ENCODE assay signal across 25 cellular contexts in the genomic region with DNA sequence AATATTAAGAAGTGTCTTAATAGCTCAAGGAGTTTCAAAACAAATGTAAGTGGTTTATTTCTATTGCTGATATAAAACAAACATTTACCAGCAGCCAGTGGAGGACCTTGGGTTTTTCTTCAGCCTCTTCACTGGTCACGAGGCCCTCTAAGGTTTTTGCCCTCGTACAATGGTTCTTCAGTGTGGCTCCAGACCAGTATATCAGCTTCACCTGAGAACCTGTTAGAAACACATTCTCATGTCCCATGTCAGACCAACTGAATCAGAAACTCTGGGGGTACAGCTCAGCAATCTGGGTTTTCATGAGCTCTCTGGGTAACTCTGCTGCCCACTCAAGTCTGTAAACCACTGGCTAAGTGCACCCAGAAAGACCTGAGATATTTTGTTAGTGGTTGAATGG. TPM values are rescaled to one million over a fixed set of nuclear protein-coding genes. Genes with fewer than 3 reads are reported as not detected.
"Had no signal": no experiment of that assay in that cellular context is flagged by ENCODE, and none has a peak within 500 bp of the region (broad histone marks: within the 10 kb centered on the region; RNA-seq: fewer than 3 reads in every experiment).

No MANE protein-coding gene starts in this region.

- H3K4me1 ChIP-seq: ascending aorta had no signal

- H3K9me3 ChIP-seq: ascending aorta had no signal

- H3K27me3 ChIP-seq: ascending aorta, MG63, SJSA1 had no signal

- ATAC-seq: activated CD8-positive, alpha-beta memory T cell treated with anti-CD3 and anti-CD28 coated beads, Interleukin-2, amount 10 ng/mL, durations not matched to agents 7 days and 5 days; activated naive CD4-positive, alpha-beta T cell treated with anti-CD3 and anti-CD28 coated beads, Interleukin-2, amount 50 U/mL, for 72 hours; activated naive CD8-positive, alpha-beta T cell treated with anti-CD3 and anti-CD28 coated beads, Interleukin-2, amount 50 U/mL, for 24 hours; WTC11 had no signal

- H3K36me3 Mint-ChIP-seq: activated CD8-positive, alpha-beta memory T cell treated with anti-CD3 and anti-CD28 coated beads, Interleukin-2, amount 10 ng/mL, durations not matched to agents 7 days and 5 days; activated naive CD4-positive, alpha-beta T cell treated with anti-CD3 and anti-CD28 coated beads, Interleukin-2, amount 50 U/mL, for 72 hours; brain had no signal

- H3K4me1 Mint-ChIP-seq: activated CD4-positive, alpha-beta T cell treated with anti-CD3 and anti-CD28 coated beads, Interleukin-2, amount 10 ng/mL, durations not matched to agents 24 days and 14 days; activated CD8-positive, alpha-beta memory T cell treated with anti-CD3 and anti-CD28 coated beads, Interleukin-2, amount 10 ng/mL, durations not matched to agents 7 days and 5 days; activated naive CD8-positive, alpha-beta T cell treated with anti-CD3 and anti-CD28 coated beads, Interleukin-2, amount 50 U/mL, for 24 hours had no signal

- H3K27ac ChIP-seq: ascending aorta, cardiac muscle cell, SJSA1 had no signal

- H3K27ac Mint-ChIP-seq: activated CD4-positive, alpha-beta T cell treated with anti-CD3 and anti-CD28 coated beads, Interleukin-2, amount 10 ng/mL, durations not matched to agents 24 days and 14 days; activated CD8-positive, alpha-beta memory T cell treated with anti-CD3 and anti-CD28 coated beads, Interleukin-2, amount 10 ng/mL, durations not matched to agents 7 days and 5 days; activated naive CD4-positive, alpha-beta T cell treated with anti-CD3 and anti-CD28 coated beads, Interleukin-2, amount 50 U/mL, for 72 hours; activated naive CD8-positive, alpha-beta T cell treated with anti-CD3 and anti-CD28 coated beads, Interleukin-2, amount 50 U/mL, for 24 hours; activated T-cell treated with anti-CD3 and anti-CD28 coated beads, Interleukin-2, amount 50 U/mL, for 24 hours; activated T-helper 1 cell treated with anti-CD3 and anti-CD28 coated beads, Interleukin-12 subunit alpha, Interleukin-12 subunit beta, Interleukin-2, Interleukin-4 antibody, amounts not matched to agents 30 ng/mL and 10 ng/mL and 1 ng/mL, durations not matched to agents 14 hours and 24 hours and 36 hours; T-helper 1 cell treated with Interleukin-12 subunit alpha and Interleukin-12 subunit beta and Interleukin-4 antibody, amounts not matched to agents 30 μg/mL and 1 μg/mL, for 36 hours; WTC11 had no signal

- H3K4me3 ChIP-seq: ascending aorta, cardiac muscle cell, MG63, SJSA1 had no signal

- H3K36me3 ChIP-seq: ascending aorta, cardiac muscle cell had no signal

- H3K27me3 Mint-ChIP-seq: activated CD4-positive, alpha-beta T cell treated with anti-CD3 and anti-CD28 coated beads, Interleukin-2, amount 10 ng/mL, durations not matched to agents 24 days and 14 days; brain had no signal

- H3K4me3 Mint-ChIP-seq: activated CD4-positive, alpha-beta T cell treated with anti-CD3 and anti-CD28 coated beads, Interleukin-2, amount 10 ng/mL, durations not matched to agents 24 days and 14 days; activated CD8-positive, alpha-beta memory T cell treated with anti-CD3 and anti-CD28 coated beads, Interleukin-2, amount 10 ng/mL, durations not matched to agents 7 days and 5 days; activated naive CD8-positive, alpha-beta T cell treated with anti-CD3 and anti-CD28 coated beads, Interleukin-2, amount 50 U/mL, for 24 hours; activated T-cell treated with anti-CD3 and anti-CD28 coated beads, Interleukin-2, amount 50 U/mL, for 24 hours; activated T-helper 1 cell treated with anti-CD3 and anti-CD28 coated beads, Interleukin-12 subunit alpha, Interleukin-12 subunit beta, Interleukin-2, Interleukin-4 antibody, amounts not matched to agents 30 ng/mL and 10 ng/mL and 1 ng/mL, durations not matched to agents 14 hours and 24 hours and 36 hours; brain; T-helper 1 cell treated with Interleukin-12 subunit alpha and Interleukin-12 subunit beta and Interleukin-4 antibody, amounts not matched to agents 30 μg/mL and 1 μg/mL, for 36 hours; WTC11 had no signal

- DNase-seq: activated CD4-positive, alpha-beta T cell treated with anti-CD3 and anti-CD28 coated beads, Interleukin-2, amount 10 ng/mL, durations not matched to agents 24 days and 14 days; activated CD4-positive, alpha-beta T cell treated with anti-CD3 and anti-CD28 coated beads, Interleukin-2, amount 50 U/mL, for 48 hours; activated CD4-positive, CD25-positive, alpha-beta regulatory T cell treated with anti-CD3 and anti-CD28 coated beads, Interleukin-2, amount 50 U/mL, for 72 hours; activated CD8-positive, alpha-beta memory T cell treated with anti-CD3 and anti-CD28 coated beads, Interleukin-2, amount 10 ng/mL, durations not matched to agents 7 days and 5 days; activated effector memory CD4-positive, alpha-beta T cell treated with anti-CD3 and anti-CD28 coated beads, Interleukin-2, amount 50 U/mL, for 16 hours; activated naive CD4-positive, alpha-beta T cell treated with Interleukin-2 at 50 U/mL for 16 hours; activated naive CD8-positive, alpha-beta T cell treated with anti-CD3 and anti-CD28 coated beads, Interleukin-2, amount 50 U/mL, for 24 hours; activated T-cell treated with anti-CD3 and anti-CD28 coated beads, Interleukin-2, amount 50 U/mL, for 24 hours; amniotic stem cell; MG63; MV-4-11; NCI-H1092 treated with DMSO at 0.1 percent for 48 hours; NCI-H1436 treated with DMSO at 0.1 percent for 48 hours; NCI-H187; NCI-H2081; NCI-H510A treated with DMSO at 0.1 percent for 48 hours; SHP77 had no signal

- H3K9me3 Mint-ChIP-seq: activated CD4-positive, alpha-beta T cell treated with anti-CD3 and anti-CD28 coated beads, Interleukin-2, amount 10 ng/mL, durations not matched to agents 24 days and 14 days; activated naive CD4-positive, alpha-beta T cell treated with anti-CD3 and anti-CD28 coated beads, Interleukin-2, amount 50 U/mL, for 72 hours; activated naive CD8-positive, alpha-beta T cell treated with anti-CD3 and anti-CD28 coated beads, Interleukin-2, amount 50 U/mL, for 24 hours; activated T-cell treated with anti-CD3 and anti-CD28 coated beads, Interleukin-2, amount 50 U/mL, for 24 hours; activated T-helper 1 cell treated with anti-CD3 and anti-CD28 coated beads, Interleukin-12 subunit alpha, Interleukin-12 subunit beta, Interleukin-2, Interleukin-4 antibody, amounts not matched to agents 30 ng/mL and 10 ng/mL and 1 ng/mL, durations not matched to agents 14 hours and 24 hours and 36 hours; brain; T-helper 1 cell treated with Interleukin-12 subunit alpha and Interleukin-12 subunit beta and Interleukin-4 antibody, amounts not matched to agents 30 μg/mL and 1 μg/mL, for 36 hours; WTC11 had no signal

RNA-seq across cellular contexts. Expression of gene WWC1, which starts 12.9 kb away (rescaled TPM):
- total RNA-seq: ascending aorta had no signal
